Comparison of ENCODE assay signal across 19 cellular contexts in genomic region chr16:243348-243747, GRCh38. TPM values are rescaled to one million over a fixed set of nuclear protein-coding genes. Genes with fewer than 3 reads are reported as not detected.
DNase-seq lines count a peak whose midpoint lies in the region; ATAC-seq, FAIRE-seq and TF ChIP-seq lines count a peak whose summit lies in the region.
"Had no signal": no experiment of that assay in that cellular context is flagged by ENCODE, and none has a peak within 500 bp of the region (broad histone marks: within the 10 kb centered on the region; RNA-seq: fewer than 3 reads in every experiment).

No MANE protein-coding gene starts in this region.

- FAIRE-seq in K562 (lab: Jason Lieb, UNC): no peak
- FAIRE-seq: A204.1, D721Med, H54 had no signal

- BruUV-seq in K562 (replicated peaks; lab: Mats Ljungman, UMichigan): no TSS peak

- TF ChIP-seq POLR2A in K562 (conservative IDR thresholded peaks at IDR 0.05): no peak
- TF ChIP-seq POLR2A in spleen (IDR thresholded peaks at IDR 0.05): no peak
- TF ChIP-seq POLR2A in adrenal gland (IDR thresholded peaks at IDR 0.05): no peak

- POLR2A ChIA-PET in K562 (lab: Yijun Ruan, JAX): interaction anchor here (0.6 to 3.7 kb wide), 3 partner anchors 11 to 21 kb away, joined by 3 to 14 read pairs (median 3); partner anchors contain the start of gene LUC7L

- H3K36me3 ChIP-seq in left ventricle myocardium inferior: no peaks in the 10 kb centered on the region
- no peaks in the 10 kb centered on the region for H3K36me3 ChIP-seq in K562 (ENCODE audit: control insufficient read depth, insufficient read depth, low read length)
- H3K36me3 ChIP-seq in spleen: peaks cover 0 to 8% (median 0%) of the 10 kb centered on the region in 6 donors
- H3K36me3 ChIP-seq in adrenal gland (replicated peaks in 1 of 2): no peaks in the 10 kb centered on the region

- CTCF ChIA-PET in K562 (lab: Yijun Ruan, JAX; ENCODE audit: low intra/inter-chr PET ratio): no interaction called here

- ATAC-seq in K562: no peak

- in situ Hi-C loops in K562 (cut with MboI): no loop called here

- H2AFZ ChIP-seq in K562 (ENCODE audit: low read depth, low read length): no peak overlapping the region
- H2AFZ ChIP-seq: PC-9 had no signal

- no peak overlapping the region for H3K4me2 ChIP-seq in K562 (ENCODE audit: insufficient read depth, low read length)
- H3K4me2 ChIP-seq: PC-9 had no signal

- no peak for TF ChIP-seq EP300 in K562 (IDR thresholded peaks at IDR 0.05; ENCODE audit: low read length)

- peak overlapping the region; percentile 17 for H3K27ac ChIP-seq in left ventricle myocardium inferior (replicated peaks)
- H3K27ac ChIP-seq in K562 (ENCODE audit: extremely low read depth, low read depth, low read length): 0 out of 3 replicates have a peak overlapping the region, but pooled peaks have one; percentile 16
- no peak overlapping the region for H3K27ac ChIP-seq in spleen
- H3K27ac ChIP-seq in adrenal gland: no peak overlapping the region
- H3K27ac ChIP-seq: PC-9 had no signal

- H3K79me2 ChIP-seq in K562 (ENCODE audit: control insufficient read depth, insufficient read depth, low read length): peaks cover 33% of the 10 kb centered on the region

- TF ChIP-seq RAD21 in K562 (CRISPR knock-in tag; conservative IDR thresholded peaks at IDR 0.05 in 1 of 2, IDR thresholded peaks at IDR 0.05 in 1 of 2): no peak

- WGBS in K562 (ENCODE audit: insufficient coverage, low coverage, missing lambda C conversion rate): 66% methylated on average over 4 of the region's 4 CpGs
- 80 to 88% (median 86%) methylated on average over 4 of the region's 4 CpGs for WGBS in spleen, 5 donors
- 80 to 87% (median 85%) methylated on average over 4 of the region's 4 CpGs for WGBS in adrenal gland, 4 donors

- H3K9me1 ChIP-seq in K562 (ENCODE audit: control insufficient read depth, insufficient read depth, low read length): no peaks in the 10 kb centered on the region

- DNase-seq in left ventricle myocardium inferior: no peak
- DNase-seq in cardiac septum (ENCODE audit: low spot score): no peak
- DNase-seq in K562 (ENCODE audit: extremely low read depth in 1 of 4, low spot score in 3 of 4): peak in 1 of 4 experiments; percentile 2
- DNase-seq in myocyte (ENCODE audit: low read depth): peak; percentile 28
- DNase-seq in spleen: peak; percentile 1
- DNase-seq in NCI-H510A (lab: John Stamatoyannopoulos, UW): no peak
- no peak for DNase-seq in NCI-H1417 (lab: John Stamatoyannopoulos, UW)
- DNase-seq in adrenal gland: no peak
- DNase-seq: DMS79, IMR-90, NCI-H1417 treated with DMSO at 0.1 percent for 48 hours, NCI-H1930, PC-9, RPMI8226, SIG-M5 had no signal

- H4K20me1 ChIP-seq in K562 (replicated peaks; ENCODE audit: control insufficient read depth, insufficient read depth, low read length): no peaks in the 10 kb centered on the region

- no peaks in the 10 kb centered on the region for H3K9me3 ChIP-seq in left ventricle myocardium inferior (replicated peaks)
- H3K9me3 ChIP-seq in K562 (replicated peaks; ENCODE audit: control insufficient read depth, insufficient read depth, low read depth, low read length): no peaks in the 10 kb centered on the region
- H3K9me3 ChIP-seq in spleen: no peaks in the 10 kb centered on the region
- H3K9me3 ChIP-seq in adrenal gland (replicated peaks in 1 of 3): no peaks in the 10 kb centered on the region

- TF ChIP-seq CTCF in left ventricle myocardium inferior (IDR thresholded peaks at IDR 0.05; ENCODE audit: borderline replicate concordance): no peak
- no peak for TF ChIP-seq CTCF in K562 (IDR thresholded peaks at IDR 0.05 in 2 of 3, conservative IDR thresholded peaks at IDR 0.05 in 1 of 3; ENCODE audit: insufficient read depth in 2 of 3, low read depth in 1 of 3, low read length in 3 of 3)
- no peak for TF ChIP-seq CTCF in spleen (IDR thresholded peaks at IDR 0.05 in 8 of 11, conservative IDR thresholded peaks at IDR 0.05 in 3 of 11)
- TF ChIP-seq CTCF in adrenal gland (IDR thresholded peaks at IDR 0.05): no peak

- intact Hi-C loops in left ventricle myocardium inferior (cut with micrococcal nuclease): no loop called here
- intact Hi-C loops in cardiac septum (cut with DNase I): no loop called here
- intact Hi-C loops in K562 (cut with micrococcal nuclease): no loop called here
- intact Hi-C loops in spleen (cut with DNase I; ENCODE audit: low total_unique reads): no loop called here
- intact Hi-C loops in adrenal gland (cut with DNase I): no loop called here

- no peak overlapping the region for H3K4me3 ChIP-seq in left ventricle myocardium inferior
- no peak overlapping the region for H3K4me3 ChIP-seq in K562
- no peak overlapping the region for H3K4me3 ChIP-seq in spleen
- H3K4me3 ChIP-seq in adrenal gland: no peak overlapping the region
- H3K4me3 ChIP-seq: PC-9 had no signal

- H3K4me1 ChIP-seq in left ventricle myocardium inferior: peaks cover 50% of the 10 kb centered on the region
- H3K4me1 ChIP-seq in K562 (replicated peaks in 1 of 2; ENCODE audit: control insufficient read depth in 2 of 2, insufficient read depth in 2 of 2, low read length in 2 of 2): peaks cover 22 to 30% of the 10 kb centered on the region in 2 experiments
- H3K4me1 ChIP-seq in spleen: peaks cover 0 to 49% (median 13%) of the 10 kb centered on the region in 6 donors
- H3K4me1 ChIP-seq in adrenal gland (replicated peaks in 1 of 2): no peaks in the 10 kb centered on the region

- no peaks in the 10 kb centered on the region for H3K27me3 ChIP-seq in left ventricle myocardium inferior (ENCODE audit: low read depth)
- no peaks in the 10 kb centered on the region for H3K27me3 ChIP-seq in K562 (ENCODE audit: control insufficient read depth in 2 of 2, insufficient read depth in 2 of 2, low read length in 2 of 2)
- H3K27me3 ChIP-seq in spleen (replicated peaks in 1 of 7): no peaks in the 10 kb centered on the region
- H3K27me3 ChIP-seq in adrenal gland: no peaks in the 10 kb centered on the region

- H3K9ac ChIP-seq in K562 (ENCODE audit: insufficient read depth in 1 of 2, low read depth in 2 of 2, low read length in 2 of 2): peak overlapping the region in 1 of 2 experiments; percentile 19; a peak in 1 of 4 replicates

RNA-seq across cellular contexts. Expression of gene FAM234A, which starts 8.7 kb away (rescaled TPM):
- 135 TPM for total RNA-seq in left ventricle myocardium inferior
- 137 TPM for total RNA-seq in cardiac septum
- 46.9 and 106 TPM in 2 replicates for total RNA-seq in K562 (2011; cell fraction: chromatin; rRNA removed; ENCODE audit: low replicate concordance)
- total RNA-seq in K562 (2011; cell fraction: nucleolus; rRNA removed): 85.9 and 102 TPM in 2 replicates
- 71.8 and 74.9 TPM in 2 replicates for total RNA-seq in K562 (2011; cell fraction: nucleoplasm; rRNA removed)
- 19.5 and 19.6 TPM in 2 replicates for total RNA-seq in K562 (2014; rRNA removed)
- 11.7 and 12.0 TPM in 2 replicates for total RNA-seq in K562 (2014; rRNA removed; fragmentation: Illumina TruSeq; extraction: Trizol)
- 15.0 and 15.3 TPM in 2 replicates for total RNA-seq in K562 (2015; rRNA removed; fragmentation: Illumina TruSeq; extraction: Trizol)
- total RNA-seq in K562 (2021): 46.5 and 47.9 TPM in 2 replicates
- 14.7 and 27.7 TPM in 2 replicates for polyA plus RNA-seq in K562 (2011; rRNA removed)
- polyA plus RNA-seq in K562 (2011; cell fraction: cytosol; rRNA removed): 19.6 and 35.6 TPM in 2 replicates
- polyA plus RNA-seq in K562 (2011; cell fraction: nucleus; rRNA removed): 51.2 and 61.8 TPM in 2 replicates
- polyA plus RNA-seq in K562 (2012): 72.8 and 78.0 TPM in 2 replicates
- polyA plus RNA-seq in K562 (2014; fragmentation: Illumina TruSeq; extraction: Trizol): 23.6 and 37.8 TPM in 2 replicates
- polyA plus RNA-seq in K562 (2014; fragmentation: Nextera tagmentation; extraction: Ambion mirVana): 1 to 10 TPM; 1.0 to 1.6 TPM
- polyA plus RNA-seq in K562 (2014; rRNA removed): 25.8 and 33.9 TPM in 2 replicates
- polyA minus RNA-seq in K562 (2011; rRNA and poly(A)+ RNA removed): 8.6 and 9.1 TPM in 2 replicates
- polyA minus RNA-seq in K562 (2011; cell fraction: cytosol; rRNA and poly(A)+ RNA removed): 21.1 and 25.8 TPM in 2 replicates
- polyA minus RNA-seq in K562 (2011; cell fraction: nucleus; rRNA and poly(A)+ RNA removed): 17.0 and 21.4 TPM in 2 replicates
- 162 and 222 TPM in 2 replicates for total RNA-seq in myocyte
- polyA plus RNA-seq in myocyte (2012): 105 TPM
- total RNA-seq in spleen: 10 to 100 TPM; 32.2 to 63.1 (median 42.5) TPM
- polyA plus RNA-seq in spleen: 10 to 100 TPM; 13.0 to 25.9 (median 13.1) TPM
- total RNA-seq in adrenal gland: 100 to 1,000 TPM in 4 of 8 donors, 10 to 100 TPM in 4; 70.4 to 207 (median 109) TPM
- polyA plus RNA-seq in adrenal gland: 10 to 100 TPM; 60.2 to 91.5 (median 68.2) TPM

RNA-seq across cellular contexts. Expression of gene LUC7L, which starts 14.1 kb away (rescaled TPM):
- total RNA-seq in left ventricle myocardium inferior: 23.3 TPM
- total RNA-seq in cardiac septum: 30.9 TPM
- total RNA-seq in K562 (2011; cell fraction: chromatin; rRNA removed; ENCODE audit: low replicate concordance): 467 and 776 TPM in 2 replicates
- total RNA-seq in K562 (2011; cell fraction: nucleolus; rRNA removed): 285 and 302 TPM in 2 replicates
- total RNA-seq in K562 (2011; cell fraction: nucleoplasm; rRNA removed): 502 and 604 TPM in 2 replicates
- total RNA-seq in K562 (2014; rRNA removed): 78.8 and 80.9 TPM in 2 replicates
- 42.2 and 52.6 TPM in 2 replicates for total RNA-seq in K562 (2014; rRNA removed; fragmentation: Illumina TruSeq; extraction: Trizol)
- 65.9 and 66.1 TPM in 2 replicates for total RNA-seq in K562 (2015; rRNA removed; fragmentation: Illumina TruSeq; extraction: Trizol)
- total RNA-seq in K562 (2021): 73.7 and 75.8 TPM in 2 replicates
- polyA plus RNA-seq in K562 (2011; rRNA removed): 59.5 and 73.0 TPM in 2 replicates
- polyA plus RNA-seq in K562 (2011; cell fraction: cytosol; rRNA removed): 25.2 and 40.6 TPM in 2 replicates
- polyA plus RNA-seq in K562 (2011; cell fraction: nucleus; rRNA removed): 326 and 402 TPM in 2 replicates
- polyA plus RNA-seq in K562 (2012): 48.8 and 69.8 TPM in 2 replicates
- 40.1 and 40.7 TPM in 2 replicates for polyA plus RNA-seq in K562 (2014; fragmentation: Illumina TruSeq; extraction: Trizol)
- 1 to 10 TPM; 1.7 to 5.4 TPM for polyA plus RNA-seq in K562 (2014; fragmentation: Nextera tagmentation; extraction: Ambion mirVana)
- 93.3 and 106 TPM in 2 replicates for polyA plus RNA-seq in K562 (2014; rRNA removed)
- polyA minus RNA-seq in K562 (2011; rRNA and poly(A)+ RNA removed): 45.7 and 59.3 TPM in 2 replicates
- polyA minus RNA-seq in K562 (2011; cell fraction: cytosol; rRNA and poly(A)+ RNA removed): 25.7 and 26.1 TPM in 2 replicates
- 134 and 199 TPM in 2 replicates for polyA minus RNA-seq in K562 (2011; cell fraction: nucleus; rRNA and poly(A)+ RNA removed)
- total RNA-seq in myocyte: 105 and 106 TPM in 2 replicates
- polyA plus RNA-seq in myocyte (2012): 67.8 TPM
- 100 to 1,000 TPM in 5 of 7 donors, 10 to 100 TPM in 2; 76.7 to 158 (median 105) TPM for total RNA-seq in spleen
- polyA plus RNA-seq in spleen: 100 to 1,000 TPM; 110 to 318 (median 282) TPM
- 100 to 1,000 TPM in 1 of 8 donors, 10 to 100 TPM in 7; 19.7 to 102 (median 66.0) TPM for total RNA-seq in adrenal gland
- polyA plus RNA-seq in adrenal gland: 100 to 1,000 TPM in 2 of 3 donors, 10 to 100 TPM in 1; 29.0 to 700 (median 372) TPM

RNA-seq across cellular contexts. Expression of gene RGS11, which starts 32.4 kb away (rescaled TPM):
- 16.4 TPM for total RNA-seq in left ventricle myocardium inferior
- 31.4 TPM for total RNA-seq in cardiac septum
- total RNA-seq in K562 (2011; cell fraction: chromatin; rRNA removed; ENCODE audit: low replicate concordance): 0.07 TPM in 1 of 2 replicates, not detected in the other
- total RNA-seq in K562 (2011; cell fraction: nucleolus; rRNA removed): not detected in 2 replicates
- not detected in 2 replicates for total RNA-seq in K562 (2011; cell fraction: nucleoplasm; rRNA removed)
- not detected in 2 replicates for total RNA-seq in K562 (2014; rRNA removed)
- total RNA-seq in K562 (2014; rRNA removed; fragmentation: Illumina TruSeq; extraction: Trizol): not detected in 2 replicates
- total RNA-seq in K562 (2015; rRNA removed; fragmentation: Illumina TruSeq; extraction: Trizol): not detected in 2 replicates
- total RNA-seq in K562 (2021): not detected in 2 replicates
- polyA plus RNA-seq in K562 (2011; rRNA removed): not detected in 2 replicates
- polyA plus RNA-seq in K562 (2011; cell fraction: cytosol; rRNA removed): not detected in 2 replicates
- not detected in 2 replicates for polyA plus RNA-seq in K562 (2011; cell fraction: nucleus; rRNA removed)
- not detected in 2 replicates for polyA plus RNA-seq in K562 (2012)
- polyA plus RNA-seq in K562 (2014; fragmentation: Illumina TruSeq; extraction: Trizol): not detected in 2 replicates
- not detected for polyA plus RNA-seq in K562 (2014; fragmentation: Nextera tagmentation; extraction: Ambion mirVana)
- polyA plus RNA-seq in K562 (2014; rRNA removed): not detected in 2 replicates
- polyA minus RNA-seq in K562 (2011; rRNA and poly(A)+ RNA removed): not detected in 2 replicates
- not detected in 2 replicates for polyA minus RNA-seq in K562 (2011; cell fraction: cytosol; rRNA and poly(A)+ RNA removed)
- not detected in 2 replicates for polyA minus RNA-seq in K562 (2011; cell fraction: nucleus; rRNA and poly(A)+ RNA removed)
- total RNA-seq in myocyte: 2.3 and 4.0 TPM in 2 replicates
- polyA plus RNA-seq in myocyte (2012): 7.2 TPM
- total RNA-seq in spleen: 1 to 10 TPM; 1.0 to 5.4 (median 2.6) TPM
- 1 to 10 TPM in 2 of 3 donors, under 1 TPM in 1; 0.79 to 5.2 (median 1.9) TPM for polyA plus RNA-seq in spleen
- 10 to 100 TPM in 1 of 8 donors, 1 to 10 TPM in 7; 2.1 to 51.1 (median 6.1) TPM for total RNA-seq in adrenal gland
- polyA plus RNA-seq in adrenal gland: 10 to 100 TPM in 2 of 3 donors, 1 to 10 TPM in 1; 1.4 to 98.6 (median 34.9) TPM
- total RNA-seq: M059J, PC-9 had no signal

RNA-seq across cellular contexts. Expression of gene ARHGDIG, which starts 37.0 kb away (rescaled TPM):
- total RNA-seq in left ventricle myocardium inferior (7.0 TPM), cardiac septum (2.8 TPM), K562 (2014; rRNA removed) (0.64 and 2.2 TPM in 2 replicates), K562 (2014; rRNA removed; fragmentation: Illumina TruSeq; extraction: Trizol) (0.36 and 0.41 TPM in 2 replicates), K562 (2015; rRNA removed; fragmentation: Illumina TruSeq; extraction: Trizol) (0.19 and 0.40 TPM in 2 replicates), K562 (2021) (0.69 and 1.6 TPM in 2 replicates), myocyte (0.48 TPM in 1 of 2 replicates, not detected in the other), spleen (not detected), adrenal gland (1 to 10 TPM in 1 of 8 donors, under 1 TPM in 4, not detected in 3; 0.23 to 1.6 (median 0.41) TPM)
- 2.2 and 9.2 TPM in 2 replicates for total RNA-seq in K562 (2011; cell fraction: chromatin; rRNA removed; ENCODE audit: low replicate concordance)
- total RNA-seq in K562 (2011; cell fraction: nucleolus; rRNA removed): 6.4 and 8.8 TPM in 2 replicates
- 4.1 and 5.6 TPM in 2 replicates for total RNA-seq in K562 (2011; cell fraction: nucleoplasm; rRNA removed)
- polyA plus RNA-seq in K562 (2011; rRNA removed) (2.0 and 2.5 TPM in 2 replicates), K562 (2014; fragmentation: Illumina TruSeq; extraction: Trizol) (0.37 and 0.84 TPM in 2 replicates), K562 (2014; fragmentation: Nextera tagmentation; extraction: Ambion mirVana) (not detected), K562 (2014; rRNA removed) (0.86 and 1.8 TPM in 2 replicates), spleen (under 1 TPM; 0.23 to 0.99 (median 0.26) TPM), adrenal gland (1 to 10 TPM in 2 of 3 donors, under 1 TPM in 1; 0.40 to 3.5 (median 1.3) TPM)
- polyA plus RNA-seq in K562 (2011; cell fraction: cytosol; rRNA removed): 3.0 and 6.0 TPM in 2 replicates
- 9.6 and 15.6 TPM in 2 replicates for polyA plus RNA-seq in K562 (2011; cell fraction: nucleus; rRNA removed)
- 0.71 and 0.74 TPM in 2 replicates for polyA plus RNA-seq in K562 (2012)
- 0.18 and 0.46 TPM in 2 replicates for polyA minus RNA-seq in K562 (2011; rRNA and poly(A)+ RNA removed)
- polyA minus RNA-seq in K562 (2011; cell fraction: cytosol; rRNA and poly(A)+ RNA removed): 0.95 and 1.5 TPM in 2 replicates
- 0.78 and 1.6 TPM in 2 replicates for polyA minus RNA-seq in K562 (2011; cell fraction: nucleus; rRNA and poly(A)+ RNA removed)
- 1.2 TPM for polyA plus RNA-seq in myocyte (2012)
- total RNA-seq: M059J, PC-9 had no signal

RNA-seq across cellular contexts. Expression of gene PDIA2, which starts 39.6 kb away (rescaled TPM):
- total RNA-seq in left ventricle myocardium inferior: 1.6 TPM
- 0.81 TPM for total RNA-seq in cardiac septum
- 5.5 and 10.4 TPM in 2 replicates for total RNA-seq in K562 (2011; cell fraction: chromatin; rRNA removed; ENCODE audit: low replicate concordance)
- 5.5 and 6.5 TPM in 2 replicates for total RNA-seq in K562 (2011; cell fraction: nucleolus; rRNA removed)
- 4.2 and 4.3 TPM in 2 replicates for total RNA-seq in K562 (2011; cell fraction: nucleoplasm; rRNA removed)
- 0.20 and 0.23 TPM in 2 replicates for total RNA-seq in K562 (2014; rRNA removed)
- not detected in 2 replicates for total RNA-seq in K562 (2014; rRNA removed; fragmentation: Illumina TruSeq; extraction: Trizol)
- total RNA-seq in K562 (2015; rRNA removed; fragmentation: Illumina TruSeq; extraction: Trizol): not detected in 2 replicates
- 0.58 and 0.67 TPM in 2 replicates for total RNA-seq in K562 (2021)
- 0.92 and 1.0 TPM in 2 replicates for polyA plus RNA-seq in K562 (2011; rRNA removed)
- polyA plus RNA-seq in K562 (2011; cell fraction: cytosol; rRNA removed): 0.19 and 0.66 TPM in 2 replicates
- 9.1 and 13.2 TPM in 2 replicates for polyA plus RNA-seq in K562 (2011; cell fraction: nucleus; rRNA removed)
- 0.17 and 0.33 TPM in 2 replicates for polyA plus RNA-seq in K562 (2012)
- polyA plus RNA-seq in K562 (2014; fragmentation: Illumina TruSeq; extraction: Trizol): 0.13 and 0.19 TPM in 2 replicates
- polyA plus RNA-seq in K562 (2014; fragmentation: Nextera tagmentation; extraction: Ambion mirVana): not detected
- 0.18 and 0.23 TPM in 2 replicates for polyA plus RNA-seq in K562 (2014; rRNA removed)
- 0.15 TPM in 1 of 2 replicates, not detected in the other for polyA minus RNA-seq in K562 (2011; rRNA and poly(A)+ RNA removed)
- polyA minus RNA-seq in K562 (2011; cell fraction: cytosol; rRNA and poly(A)+ RNA removed): not detected in 2 replicates
- polyA minus RNA-seq in K562 (2011; cell fraction: nucleus; rRNA and poly(A)+ RNA removed): 0.81 and 1.2 TPM in 2 replicates
- 0.31 and 0.78 TPM in 2 replicates for total RNA-seq in myocyte
- 0.39 TPM for polyA plus RNA-seq in myocyte (2012)
- 1 to 10 TPM in 1 of 7 donors, under 1 TPM in 2, not detected in 4; 0.28 to 1.1 (median 0.39) TPM for total RNA-seq in spleen
- polyA plus RNA-seq in spleen: 1 to 10 TPM in 2 of 3 donors, under 1 TPM in 1; 0.67 to 2.4 (median 1.4) TPM
- total RNA-seq in adrenal gland: under 1 TPM in 5 of 8 donors, not detected in 3; 0.28 to 0.95 (median 0.39) TPM
- polyA plus RNA-seq in adrenal gland: 1 to 10 TPM in 2 of 3 donors, not detected in 1; 2.6 to 9.7 TPM
- total RNA-seq: IMR-90, PC-9 had no signal

Comparison
In these comparisons a context has a peak if more than half of its experiments do, and no peak if none do; other contexts are left out.
1. DNase-seq: peak in myocyte (single experiment) and spleen (single experiment); none in left ventricle myocardium inferior (single experiment), cardiac septum (single experiment), NCI-H510A (single experiment), NCI-H1417 (0 of 3) and adrenal gland (0 of 7).
2. H3K27ac ChIP-seq: peak in left ventricle myocardium inferior (single experiment) and K562 (single experiment); none in spleen (0 of 8) and adrenal gland (0 of 5).